Comparison of ENCODE assay signal across 13 cellular contexts in the genomic region with DNA sequence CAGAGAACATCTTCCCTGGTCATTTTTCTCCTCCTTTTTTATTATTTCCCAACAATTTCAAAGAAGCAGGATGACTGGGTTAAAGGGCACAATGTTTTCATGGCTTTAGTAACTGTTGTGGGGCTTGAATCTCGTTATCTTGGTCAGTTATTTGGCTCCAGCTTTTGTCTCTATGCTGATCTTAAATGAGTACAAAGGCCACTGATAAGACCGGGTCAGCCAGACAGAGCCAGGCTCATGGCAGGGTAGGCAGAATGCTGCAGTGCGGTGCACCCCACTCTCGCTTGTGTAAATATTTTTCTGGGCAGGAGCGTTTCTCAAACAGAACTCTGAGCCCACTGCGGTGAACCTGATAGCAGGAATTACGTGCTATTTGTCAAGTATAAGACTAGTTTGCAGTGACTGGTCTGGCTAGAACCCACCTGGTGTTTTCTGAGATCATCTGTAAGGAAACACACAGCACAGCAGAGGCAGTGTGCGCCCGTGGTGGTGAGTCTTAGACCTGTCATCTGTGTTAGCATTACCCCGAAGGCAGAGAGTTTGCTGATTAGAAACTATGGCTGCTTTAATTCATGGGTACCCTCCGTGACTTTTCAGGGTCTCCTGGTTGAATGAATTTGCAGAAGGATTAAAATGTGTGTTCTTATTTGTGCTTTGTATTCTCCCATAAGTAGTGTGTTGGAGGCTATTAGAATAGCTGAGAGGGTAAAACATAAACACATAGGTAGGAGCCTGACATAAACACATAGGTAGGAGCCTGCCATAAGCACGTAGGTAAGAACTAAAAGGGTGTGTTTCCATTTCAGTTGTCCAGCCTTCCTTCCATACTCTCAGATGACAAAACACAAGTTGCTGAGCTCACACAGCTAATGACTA.
DNase-seq lines count a peak whose midpoint lies in the region; ATAC-seq and TF ChIP-seq lines count a peak whose summit lies in the region.
"Had no signal": no experiment of that assay in that cellular context is flagged by ENCODE, and none has a peak within 500 bp of the region (broad histone marks: within the 10 kb centered on the region; RNA-seq: fewer than 3 reads in every experiment).

No MANE protein-coding gene starts in this region.

- H3K27me3 ChIP-seq in IMR-90 (ENCODE audit: control insufficient read depth, insufficient read depth, low read length) (no peaks in the 10 kb centered on the region), subcutaneous abdominal adipose tissue (ENCODE audit: control insufficient read depth in 5 of 5, insufficient read depth in 4 of 5, low read length in 5 of 5) (no peaks in the 10 kb centered on the region)
- H3K27me3 ChIP-seq: SJCRH30 had no signal

- no peak overlapping the region for H2AK9ac ChIP-seq in IMR-90 (replicated peaks; ENCODE audit: low read depth, low read length, poor library complexity)

- H2BK5ac ChIP-seq in IMR-90 (ENCODE audit: low read depth, low read length, poor library complexity, severe bottlenecking) = peak overlapping the region; percentile 98

- H3K4ac ChIP-seq in IMR-90 (ENCODE audit: low read depth, low read length) = peak overlapping the region; percentile 71

- H2BK20ac ChIP-seq in IMR-90 (ENCODE audit: low read depth, low read length) = peak overlapping the region; percentile 54

- no peaks in the 10 kb centered on the region for H3K36me3 ChIP-seq in IMR-90 (ENCODE audit: control insufficient read depth, insufficient read depth, low read length)
- no peaks in the 10 kb centered on the region for H3K36me3 ChIP-seq in subcutaneous abdominal adipose tissue (ENCODE audit: control insufficient read depth in 5 of 5, insufficient read depth in 5 of 5, low read length in 5 of 5)
- H3K36me3 ChIP-seq: SJCRH30 had no signal

- CTCF ChIA-PET in IMR-90 (lab: Yijun Ruan, JAX) = interaction anchor here (1.3 kb wide), 2 partner anchors 10 to 14 kb away, joined by 4 to 5 read pairs; no protein-coding TSS in a partner anchor

- peak overlapping the region in 1 of 2 experiments; percentile 39; a peak in 2 of 4 replicates for H4K8ac ChIP-seq in IMR-90 (ENCODE audit: low read depth in 2 of 2, low read length in 2 of 2)

- in situ Hi-C loops in IMR-90 (cut with MboI; ENCODE audit: low sequenced_read_pairs) = no loop called here

- H3K4me3 ChIP-seq in IMR-90 (ENCODE audit: insufficient read depth, low read depth, low read length) (no peak overlapping the region), coronary artery (peak overlapping the region; percentile 16), subcutaneous abdominal adipose tissue (ENCODE audit: low read depth in 1 of 5, low read length in 5 of 5) (no peak overlapping the region)
- H3K4me3 ChIP-seq: SJCRH30 had no signal

- DNase-seq in IMR-90 = peak; percentile 43
- no peak for DNase-seq in coronary artery (ENCODE audit: low spot score)
- DNase-seq in left lobe of liver (ENCODE audit: low spot score) = peak; percentile 92
- no peak for DNase-seq in NCI-H446 (lab: John Stamatoyannopoulos, UW)
- no peak for DNase-seq in NCI-H2029 (lab: John Stamatoyannopoulos, UW)
- no peak for DNase-seq in activated gamma-delta T cell treated with Interleukin-2 at 50 U/mL for 16 hours
- DNase-seq: activated CD4-positive, alpha-beta memory T cell treated with anti-CD3 and anti-CD28 coated beads for 36 hours; NCI-H187 treated with DMSO at 0.1 percent for 48 hours; SJCRH30 had no signal

- H3K56ac ChIP-seq in IMR-90 (ENCODE audit: extremely low read depth, insufficient read depth, low read length) = no peak overlapping the region

- H3K14ac ChIP-seq in IMR-90 (replicated peaks; ENCODE audit: low read depth, low read length) = peak overlapping the region; percentile 60

- no peak for ATAC-seq in IMR-90 (ENCODE audit: low read depth)
- ATAC-seq in left lobe of liver = peak; percentile 83
- ATAC-seq in GM19324 (IDR thresholded peaks at IDR 0.05; ENCODE audit: low FRiP score, unreplicated experiment) = no peak
- ATAC-seq: sciatic nerve had no signal

- 0 out of 2 replicates have a peak overlapping the region, but pooled peaks have one; percentile 4 for H3K27ac ChIP-seq in IMR-90 (ENCODE audit: insufficient read depth, low read length)
- H3K27ac ChIP-seq in coronary artery = peak overlapping the region; percentile 85 to 87
- H3K27ac ChIP-seq in subcutaneous abdominal adipose tissue (ENCODE audit: low read depth, low read length) = peak overlapping the region; percentile 97
- H3K27ac ChIP-seq: HL-60, SJCRH30 had no signal

- peak overlapping the region; percentile 24; the same call in 1 of the 3 replicates for H2BK15ac ChIP-seq in IMR-90 (ENCODE audit: low read depth, low read length)

- no peak for TF ChIP-seq POLR2A in IMR-90 (IDR thresholded peaks at IDR 0.05; ENCODE audit: low read depth, low read length)

- no peak overlapping the region for H3K9ac ChIP-seq in IMR-90 (ENCODE audit: low read depth, low read length)
- peak overlapping the region in 3 of 5 donors; percentile 27 to 52 (median 32) for H3K9ac ChIP-seq in subcutaneous abdominal adipose tissue (ENCODE audit: low read length in 5 of 5)

- H3K4me2 ChIP-seq in IMR-90 (ENCODE audit: low read depth, low read length) = peak overlapping the region; percentile 16; the same call in 1 of the 2 replicates

- TF ChIP-seq CTCF in IMR-90 (conservative IDR thresholded peaks at IDR 0.05; ENCODE audit: low read depth, low read length) (no peak), coronary artery (IDR thresholded peaks at IDR 0.05) (no peak)

- TF ChIP-seq RAD21 in IMR-90 (IDR thresholded peaks at IDR 0.05; ENCODE audit: low read length) = no peak

- peak overlapping the region; percentile 39 for H3K23ac ChIP-seq in IMR-90 (ENCODE audit: low read depth, low read length)

- peak overlapping the region; percentile 64 for H2BK120ac ChIP-seq in IMR-90 (ENCODE audit: low read depth, low read length)

- intact Hi-C loops in IMR-90 (cut with micrococcal nuclease) = no loop called here

- H3K4me1 ChIP-seq in IMR-90 (ENCODE audit: control insufficient read depth, insufficient read depth, low read length) (peaks cover 17% of the 10 kb centered on the region), subcutaneous abdominal adipose tissue (ENCODE audit: control insufficient read depth in 5 of 5, insufficient read depth in 5 of 5, low read length in 5 of 5) (peaks cover 0 to 55% (median 54%) of the 10 kb centered on the region in 5 donors)

- H3K9me3 ChIP-seq in IMR-90 (ENCODE audit: control insufficient read depth, insufficient read depth, low read length) = no peaks in the 10 kb centered on the region
- no peaks in the 10 kb centered on the region for H3K9me3 ChIP-seq in subcutaneous abdominal adipose tissue (ENCODE audit: control insufficient read depth in 5 of 5, low read length in 5 of 5)
- H3K9me3 ChIP-seq: SJCRH30 had no signal

- peak overlapping the region; percentile 75 for H3K18ac ChIP-seq in IMR-90 (ENCODE audit: low read depth, low read length)

- BruUV-seq in IMR-90 (replicated peaks; lab: Mats Ljungman, UMichigan) = no TSS peak

- peaks cover 6 to 26% of the 10 kb centered on the region in 2 experiments for H3K79me1 ChIP-seq in IMR-90 (ENCODE audit: low read depth in 1 of 2, low read length in 2 of 2)

- POLR2A ChIA-PET in IMR-90 (lab: Charles Lee; ENCODE audit: unreplicated experiment) = interaction anchor here (0.8 to 1.7 kb wide), 2 partner anchors 10 to 70 kb away, joined by 3 to 20 read pairs; no protein-coding TSS in a partner anchor

- no peaks in the 10 kb centered on the region for H4K20me1 ChIP-seq in IMR-90 (ENCODE audit: insufficient read depth, low read length)

- dilution Hi-C loops in IMR-90 (cut with HindIII; ENCODE audit: low sequenced_read_pairs, unreplicated experiment) = no loop called here

- H4K5ac ChIP-seq in IMR-90 (ENCODE audit: low read depth, low read length) = peak overlapping the region; percentile 24

- WGBS in IMR-90 (ENCODE audit: extremely low coverage in 2 of 2, insufficient read length in 1 of 2), 2 experiments = 53% methylated on average over 3 of the region's 12 CpGs; no CpG with 5 or more reads in 1 of the 2 experiments

- H4K91ac ChIP-seq in IMR-90 (ENCODE audit: insufficient read depth, low read depth, low read length) = peak overlapping the region; percentile 43; the same call in 1 of the 2 replicates

- peak overlapping the region; percentile 77 for H2AFZ ChIP-seq in IMR-90 (replicated peaks; ENCODE audit: low read length, poor library complexity)

- H3K9me1 ChIP-seq in IMR-90 (ENCODE audit: insufficient read depth, low read length) = peaks cover 10% of the 10 kb centered on the region

- peak overlapping the region; percentile 36; the same call in 1 of the 2 replicates for H2AK5ac ChIP-seq in IMR-90 (ENCODE audit: low read depth, low read length)

TF ChIP-seq in IMR-90, 13 proteins besides CTCF, POLR2A, EP300 and RAD21:
- TF ChIP-seq CEBPB (IDR thresholded peaks at IDR 0.05; ENCODE audit: low read depth, low read length) = no peak
- no peak for TF ChIP-seq NFE2L2 (IDR thresholded peaks at IDR 0.05; ENCODE audit: low read depth, low read length)
- no peak for TF ChIP-seq CHD1 (IDR thresholded peaks at IDR 0.05; ENCODE audit: low read depth, low read length)
- no peak for TF ChIP-seq RFX5 (IDR thresholded peaks at IDR 0.05; ENCODE audit: low read depth, low read length)
- TF ChIP-seq MAFK (IDR thresholded peaks at IDR 0.05; ENCODE audit: low read depth, low read length) = no peak

Comparison
In these comparisons a context has a peak if more than half of its experiments do, and no peak if none do; other contexts are left out.
1. DNase-seq: peak in IMR-90 (single experiment) and left lobe of liver (single experiment); none in coronary artery (single experiment), NCI-H446 (0 of 2), NCI-H2029 (single experiment) and activated gamma-delta T cell treated with Interleukin-2 at 50 U/mL for 16 hours (single experiment).
2. H3K27ac ChIP-seq: peak in every context shown above with its lines; median percentile 97 in subcutaneous abdominal adipose tissue; 86 in coronary artery; 4 in IMR-90.